In the genomic region with DNA sequence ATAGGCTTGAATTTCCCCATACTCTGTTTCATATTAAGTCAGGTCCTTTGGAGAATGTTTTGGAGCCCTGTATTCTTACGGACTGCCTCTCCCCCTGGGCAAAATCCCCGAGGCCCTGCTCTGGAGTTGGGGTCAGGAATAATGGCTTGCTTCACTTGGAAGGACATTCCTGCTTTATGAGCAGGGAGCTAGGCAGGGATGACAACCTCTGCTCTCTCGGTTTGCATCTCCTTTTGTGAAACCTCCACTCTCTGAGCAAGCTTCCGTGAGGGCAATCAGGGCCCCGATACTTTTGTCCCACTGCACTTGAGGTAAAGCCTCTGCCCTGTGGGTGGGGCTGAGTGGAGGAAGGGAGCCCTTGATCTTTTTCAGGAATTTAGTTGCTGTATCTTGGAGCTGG, we compare ENCODE assay signal across 19 cellular contexts. TPM values are rescaled to one million over a fixed set of nuclear protein-coding genes. Genes with fewer than 3 reads are reported as not detected.
DNase-seq lines count a peak whose midpoint lies in the region; ATAC-seq and TF ChIP-seq lines count a peak whose summit lies in the region.
"Had no signal": no experiment of that assay in that cellular context is flagged by ENCODE, and none has a peak within 500 bp of the region (broad histone marks: within the 10 kb centered on the region; RNA-seq: fewer than 3 reads in every experiment).

No MANE protein-coding gene starts in this region.

- H3K27me3 Mint-ChIP-seq in neural progenitor cell (ENCODE audit: insufficient read depth, low read depth) (peaks cover 2% of the 10 kb centered on the region), type B pancreatic cell (no peaks in the 10 kb centered on the region)
- H3K27me3 Mint-ChIP-seq: B cell; CD4-positive, CD25-positive, alpha-beta regulatory T cell had no signal

- POLR2A ChIA-PET in SK-N-SH (lab: Yijun Ruan, JAX): no interaction called here

- intact Hi-C loops in dorsolateral prefrontal cortex (cut with DNase I): no loop called here

- H3K36me3 Mint-ChIP-seq in neural progenitor cell (peaks cover 10% of the 10 kb centered on the region), type B pancreatic cell (peaks cover 9% of the 10 kb centered on the region)

- H3K9me3 ChIP-seq in NT2/D1 (ENCODE audit: insufficient read depth, low read length): no peaks in the 10 kb centered on the region
- H3K9me3 ChIP-seq in neural progenitor cell (ENCODE audit: low read depth): no peaks in the 10 kb centered on the region
- no peaks in the 10 kb centered on the region for H3K9me3 ChIP-seq in WERI-Rb-1 (ENCODE audit: severe bottlenecking)
- H3K9me3 ChIP-seq in SK-N-SH: peaks cover 8% of the 10 kb centered on the region
- H3K9me3 ChIP-seq: BLaER1 had no signal

- no peak for TF ChIP-seq RAD21 in SK-N-SH (IDR thresholded peaks at IDR 0.05; ENCODE audit: low read length)

- H3K4me2 ChIP-seq in neural progenitor cell: peak overlapping the region; percentile 11
- no peak overlapping the region for H3K4me2 ChIP-seq in SK-N-SH
- H3K4me2 ChIP-seq: BLaER1 had no signal

- H3K27me3 ChIP-seq in NT2/D1 (ENCODE audit: insufficient read depth, insufficient read length) (no peaks in the 10 kb centered on the region), dorsolateral prefrontal cortex (no peaks in the 10 kb centered on the region), neural progenitor cell (no peaks in the 10 kb centered on the region), WERI-Rb-1 (ENCODE audit: insufficient read depth, low read depth, severe bottlenecking) (no peaks in the 10 kb centered on the region), SK-N-SH (ENCODE audit: insufficient read depth) (no peaks in the 10 kb centered on the region)
- H3K27me3 ChIP-seq: BLaER1 had no signal

- 85% methylated on average over 5 of the region's 5 CpGs for WGBS in SK-N-SH (ENCODE audit: low lambda C conversion rate)

- no peak for TF ChIP-seq EP300 in SK-N-SH (IDR thresholded peaks at IDR 0.05; ENCODE audit: borderline replicate concordance in 1 of 2, low read depth in 1 of 2, low read length in 1 of 2)

- peak overlapping the region in 30 of 59 donors; percentile 0 to 78 (median 50) for H3K27ac ChIP-seq in dorsolateral prefrontal cortex
- H3K27ac ChIP-seq in neural progenitor cell: no peak overlapping the region
- no peak overlapping the region for H3K27ac ChIP-seq in WERI-Rb-1
- no peak overlapping the region for H3K27ac ChIP-seq in SK-N-SH (ENCODE audit: low read depth in 2 of 2, low read length in 1 of 2)
- H3K27ac ChIP-seq: BLaER1, C4-2B had no signal

- CTCF ChIA-PET in SK-N-SH (lab: Yijun Ruan, JAX): interaction anchor here (1.1 to 2.1 kb wide), 4 partner anchors 10 to 130 kb away, joined by 4 to 7 read pairs (median 6); a partner anchor contains a TSS

- H3K4me1 Mint-ChIP-seq in neural progenitor cell (no peaks in the 10 kb centered on the region), type B pancreatic cell (ENCODE audit: unreplicated experiment) (no peaks in the 10 kb centered on the region)

- no peaks in the 10 kb centered on the region for H3K9me2 ChIP-seq in SK-N-SH

- H3K4me1 ChIP-seq in NT2/D1 (ENCODE audit: insufficient read depth, insufficient read length): peaks cover 4% of the 10 kb centered on the region
- H3K4me1 ChIP-seq in neural progenitor cell: no peaks in the 10 kb centered on the region
- H3K4me1 ChIP-seq in SK-N-SH (ENCODE audit: control insufficient read depth in 1 of 2, insufficient read depth in 2 of 2, low read depth in 1 of 2, low read length in 1 of 2): no peaks in the 10 kb centered on the region
- H3K4me1 ChIP-seq: BLaER1 had no signal

- H2AFZ ChIP-seq in neural progenitor cell (replicated peaks) (no peak overlapping the region), SK-N-SH (ENCODE audit: low read depth) (no peak overlapping the region)

- H3K9me3 Mint-ChIP-seq in neural progenitor cell (no peaks in the 10 kb centered on the region), type B pancreatic cell (no peaks in the 10 kb centered on the region)
- H3K9me3 Mint-ChIP-seq: CD8-positive, alpha-beta T cell had no signal

- DNase-seq in NT2/D1 (ENCODE audit: low read depth, low spot score) (no peak), dorsolateral prefrontal cortex (no peak), neural progenitor cell (ENCODE audit: low spot score) (no peak), type B pancreatic cell (ENCODE audit: extremely low spot score, unreplicated experiment) (peak; percentile 22), WERI-Rb-1 (no peak), SK-N-SH (no peak)
- DNase-seq: CD4-positive, CD25-positive, alpha-beta regulatory T cell; DMS 273 treated with DMSO at 0.1 percent for 48 hours; DMS79; EL; GDM1; GOT3; HCEC 1CT had no signal

- no peak overlapping the region for H3K4me3 ChIP-seq in NT2/D1 (ENCODE audit: insufficient read length, low read depth)
- no peak overlapping the region for H3K4me3 ChIP-seq in dorsolateral prefrontal cortex
- no peak overlapping the region for H3K4me3 ChIP-seq in neural progenitor cell
- no peak overlapping the region for H3K4me3 ChIP-seq in WERI-Rb-1 (ENCODE audit: low read depth, low read length)
- H3K4me3 ChIP-seq in SK-N-SH (ENCODE audit: low read depth in 2 of 2, low read length in 1 of 2): no peak overlapping the region
- H3K4me3 ChIP-seq: BLaER1, GM12878 had no signal

- no peak overlapping the region for H3K4me3 Mint-ChIP-seq in neural progenitor cell
- no peak overlapping the region for H3K4me3 Mint-ChIP-seq in type B pancreatic cell
- H3K4me3 Mint-ChIP-seq: B cell; CD4-positive, CD25-positive, alpha-beta regulatory T cell; CD8-positive, alpha-beta T cell had no signal

- H3K36me3 ChIP-seq in NT2/D1 (ENCODE audit: insufficient read depth, insufficient read length, low read length): peaks cover 24% of the 10 kb centered on the region
- no peaks in the 10 kb centered on the region for H3K36me3 ChIP-seq in neural progenitor cell
- H3K36me3 ChIP-seq in WERI-Rb-1: peaks cover 16% of the 10 kb centered on the region
- peaks cover 15 to 32% of the 10 kb centered on the region in 2 experiments for H3K36me3 ChIP-seq in SK-N-SH (replicated peaks in 1 of 2; ENCODE audit: control insufficient read depth in 1 of 2, insufficient read depth in 2 of 2, low read length in 1 of 2)

- H4K20me1 ChIP-seq in neural progenitor cell (ENCODE audit: low read depth) (no peaks in the 10 kb centered on the region), SK-N-SH (ENCODE audit: insufficient read depth) (no peaks in the 10 kb centered on the region)
- H4K20me1 ChIP-seq: BLaER1 had no signal

- no peaks in the 10 kb centered on the region for H3K79me2 ChIP-seq in neural progenitor cell (ENCODE audit: low read depth)
- H3K79me2 ChIP-seq in SK-N-SH (ENCODE audit: insufficient read depth): no peaks in the 10 kb centered on the region

- TF ChIP-seq CTCF in dorsolateral prefrontal cortex (IDR thresholded peaks at IDR 0.05 in 54 of 56, conservative IDR thresholded peaks at IDR 0.05 in 2 of 56; ENCODE audit: low read depth in 1 of 56, partially characterized antibody in 56 of 56): no peak
- no peak for TF ChIP-seq CTCF in neural progenitor cell (IDR thresholded peaks at IDR 0.05)
- no peak for TF ChIP-seq CTCF in type B pancreatic cell (conservative IDR thresholded peaks at IDR 0.05)
- TF ChIP-seq CTCF in WERI-Rb-1 (IDR thresholded peaks at IDR 0.05; ENCODE audit: low read depth, low read length): no peak
- no peak for TF ChIP-seq CTCF in SK-N-SH (IDR thresholded peaks at IDR 0.05)

- no peak for ATAC-seq in GM18502 (IDR thresholded peaks at IDR 0.05; ENCODE audit: poor library complexity, unreplicated experiment)
- ATAC-seq: CD8-positive, alpha-beta T cell; GM12878 had no signal

- H3F3A ChIP-seq in neural progenitor cell (ENCODE audit: low read depth) (peaks cover 6% of the 10 kb centered on the region), SK-N-SH (replicated peaks; ENCODE audit: insufficient read depth) (peaks cover 10% of the 10 kb centered on the region)

- H3K9ac ChIP-seq in NT2/D1 (ENCODE audit: insufficient read length, low read depth): peak overlapping the region; percentile 11
- H3K9ac ChIP-seq in neural progenitor cell: no peak overlapping the region
- no peak overlapping the region for H3K9ac ChIP-seq in SK-N-SH
- H3K9ac ChIP-seq: BLaER1 had no signal

- H3K27ac Mint-ChIP-seq in neural progenitor cell (no peak overlapping the region), type B pancreatic cell (no peak overlapping the region)
- H3K27ac Mint-ChIP-seq: B cell; CD8-positive, alpha-beta T cell had no signal

TF ChIP-seq in SK-N-SH, 30 proteins besides CTCF, POLR2A, EP300 and RAD21 (continues in another document):
- no peak for TF ChIP-seq RCOR1 (IDR thresholded peaks at IDR 0.05; ENCODE audit: low read length)

RNA-seq across cellular contexts. Expression of a gene that starts 19.3 kb away (rescaled TPM):
- 100 to 1,000 TPM; 111 to 171 (median 140) TPM for total RNA-seq in dorsolateral prefrontal cortex
- total RNA-seq in neural progenitor cell (ENCODE audit: low replicate concordance): 107 and 113 TPM in 2 replicates
- total RNA-seq in type B pancreatic cell (ENCODE audit: low replicate concordance): 222 and 236 TPM in 2 replicates
- polyA plus RNA-seq in SK-N-SH (2012; rRNA removed): 280 and 362 TPM in 2 replicates
- 176 and 275 TPM in 2 replicates for polyA plus RNA-seq in SK-N-SH (2012; cell fraction: cytosol; rRNA removed)
- polyA plus RNA-seq in SK-N-SH (2012; cell fraction: nucleus; rRNA removed): 378 and 386 TPM in 2 replicates

RNA-seq across cellular contexts. Expression of a gene that starts 25.3 kb away (rescaled TPM):
- total RNA-seq in dorsolateral prefrontal cortex (100 to 1,000 TPM in 119 of 120 experiments, 10 to 100 TPM in 1; 76.2 to 322 (median 239) TPM), neural progenitor cell (ENCODE audit: low replicate concordance) (1.7 and 2.7 TPM in 2 replicates), type B pancreatic cell (ENCODE audit: low replicate concordance) (0.33 and 4.1 TPM in 2 replicates)
- polyA plus RNA-seq in SK-N-SH (2012; rRNA removed): 3.9 and 5.2 TPM in 2 replicates
- 1.7 and 2.9 TPM in 2 replicates for polyA plus RNA-seq in SK-N-SH (2012; cell fraction: cytosol; rRNA removed)
- 19.2 and 24.6 TPM in 2 replicates for polyA plus RNA-seq in SK-N-SH (2012; cell fraction: nucleus; rRNA removed)

RNA-seq across cellular contexts. Expression of a gene that starts 31.6 kb away (rescaled TPM):
- total RNA-seq in dorsolateral prefrontal cortex: 10 to 100 TPM; 21.6 to 47.8 (median 33.9) TPM
- 57.6 and 61.3 TPM in 2 replicates for total RNA-seq in neural progenitor cell (ENCODE audit: low replicate concordance)
- 34.8 and 40.8 TPM in 2 replicates for total RNA-seq in type B pancreatic cell (ENCODE audit: low replicate concordance)
- polyA plus RNA-seq in SK-N-SH (2012; rRNA removed): 36.8 and 42.8 TPM in 2 replicates
- 41.5 and 44.8 TPM in 2 replicates for polyA plus RNA-seq in SK-N-SH (2012; cell fraction: cytosol; rRNA removed)
- 21.8 and 54.2 TPM in 2 replicates for polyA plus RNA-seq in SK-N-SH (2012; cell fraction: nucleus; rRNA removed)

RNA-seq across cellular contexts. Expression of a gene that starts 38.9 kb away (rescaled TPM):
- total RNA-seq in dorsolateral prefrontal cortex: 10 to 100 TPM; 20.2 to 50.6 (median 29.3) TPM
- total RNA-seq in neural progenitor cell (ENCODE audit: low replicate concordance): 169 and 348 TPM in 2 replicates
- 124 and 193 TPM in 2 replicates for total RNA-seq in type B pancreatic cell (ENCODE audit: low replicate concordance)
- polyA plus RNA-seq in SK-N-SH (2012; rRNA removed): 324 and 395 TPM in 2 replicates
- 245 and 311 TPM in 2 replicates for polyA plus RNA-seq in SK-N-SH (2012; cell fraction: cytosol; rRNA removed)
- polyA plus RNA-seq in SK-N-SH (2012; cell fraction: nucleus; rRNA removed): 189 and 210 TPM in 2 replicates

RNA-seq across cellular contexts. Expression of a gene that starts 41.7 kb away (rescaled TPM):
- total RNA-seq in dorsolateral prefrontal cortex: 10 to 100 TPM; 11.5 to 26.2 (median 18.3) TPM
- 8.1 and 11.9 TPM in 2 replicates for total RNA-seq in neural progenitor cell (ENCODE audit: low replicate concordance)
- 15.0 and 20.1 TPM in 2 replicates for total RNA-seq in type B pancreatic cell (ENCODE audit: low replicate concordance)
- polyA plus RNA-seq in SK-N-SH (2012; rRNA removed): 21.2 and 24.2 TPM in 2 replicates
- 11.5 and 17.1 TPM in 2 replicates for polyA plus RNA-seq in SK-N-SH (2012; cell fraction: cytosol; rRNA removed)
- 37.4 and 43.9 TPM in 2 replicates for polyA plus RNA-seq in SK-N-SH (2012; cell fraction: nucleus; rRNA removed)

Comparison
In these comparisons a context has a peak if more than half of its experiments do, and no peak if none do; other contexts are left out.
1. H3K27ac ChIP-seq: peak in dorsolateral prefrontal cortex (30 of 59); none in neural progenitor cell (single experiment), WERI-Rb-1 (single experiment) and SK-N-SH (0 of 2).
2. RNA of a gene that starts 25.3 kb away (total RNA-seq): 76.2 to 322 TPM in dorsolateral prefrontal cortex; 0.33 to 4.1 TPM in type B pancreatic cell and 1.7 to 2.7 TPM in neural progenitor cell; every median in the first group is over 10 times any median in the second.